9 cellular contexts compared by ENCODE assay signal in the genomic region with DNA sequence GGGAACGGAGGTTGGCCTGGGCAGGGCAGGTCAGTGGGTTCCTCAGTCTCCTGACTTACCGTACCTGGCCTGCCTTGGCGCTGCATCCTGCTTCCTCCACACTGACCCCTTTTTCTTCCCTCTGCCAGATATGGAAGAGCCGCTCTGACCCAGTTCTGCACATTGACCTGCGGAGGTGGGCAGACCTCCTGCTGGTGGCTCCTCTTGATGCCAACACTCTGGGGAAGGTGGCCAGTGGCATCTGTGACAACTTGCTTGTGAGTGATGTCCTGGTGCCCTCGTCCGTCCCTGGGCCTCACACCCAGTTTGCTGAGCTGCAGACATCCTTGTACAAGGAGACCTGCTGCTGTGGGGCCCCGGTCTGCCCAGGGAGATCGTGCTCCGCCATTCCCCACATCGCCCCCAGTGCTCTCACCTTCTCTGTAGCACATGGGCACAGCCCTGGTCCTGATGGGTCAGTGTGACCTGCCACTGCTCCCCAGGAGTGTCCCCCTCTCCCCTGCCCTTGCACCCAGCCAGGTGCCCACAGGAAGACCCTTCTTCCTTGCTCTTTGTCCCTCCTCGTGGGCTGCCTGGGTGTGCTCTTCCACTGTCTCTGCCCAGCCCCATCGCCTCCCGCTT. TPM values are rescaled to one million over a fixed set of nuclear protein-coding genes. Genes with fewer than 3 reads are reported as not detected.
DNase-seq lines count a peak whose midpoint lies in the region; ATAC-seq and TF ChIP-seq lines count a peak whose summit lies in the region.
"Had no signal": no experiment of that assay in that cellular context is flagged by ENCODE, and none has a peak within 500 bp of the region (broad histone marks: within the 10 kb centered on the region; RNA-seq: fewer than 3 reads in every experiment).

No MANE protein-coding gene starts in this region.

- H3K27ac Mint-ChIP-seq in Calu3 (ENCODE audit: unreplicated experiment): peak overlapping the region; percentile 94

- H3K27me3 Mint-ChIP-seq in Calu3 (ENCODE audit: unreplicated experiment): no peaks in the 10 kb centered on the region

- peaks cover 40% of the 10 kb centered on the region for H3K36me3 Mint-ChIP-seq in Calu3 (ENCODE audit: insufficient read depth, unreplicated experiment)

- H3K4me3 ChIP-seq in SJSA1 (no peak overlapping the region), right cardiac atrium (ENCODE audit: low read length) (no peak overlapping the region), gastrocnemius medialis (peak overlapping the region in 2 of 4 donors; percentile 20 to 28)

- H3K27ac ChIP-seq in SJSA1: peak overlapping the region; percentile 90
- H3K27ac ChIP-seq in right cardiac atrium (ENCODE audit: low read length): peak overlapping the region; percentile 95
- peak overlapping the region; percentile 71 to 80 (median 78) for H3K27ac ChIP-seq in gastrocnemius medialis

- H3K27me3 ChIP-seq in SJSA1 (replicated peaks): no peaks in the 10 kb centered on the region
- no peaks in the 10 kb centered on the region for H3K27me3 ChIP-seq in right cardiac atrium (ENCODE audit: control insufficient read depth, insufficient read depth)
- H3K27me3 ChIP-seq in gastrocnemius medialis: no peaks in the 10 kb centered on the region

- H3K9me3 Mint-ChIP-seq in Calu3 (ENCODE audit: low read depth, unreplicated experiment): no peaks in the 10 kb centered on the region

- intact Hi-C loops in Calu3 (cut with micrococcal nuclease; ENCODE audit: unreplicated experiment) (no loop called here), right cardiac atrium (cut with DNase I) (loop anchor here in 1 of 4 donors (5.0 kb wide), 1 partner anchor 158 kb away; a partner anchor contains a TSS), gastrocnemius medialis (cut with DNase I; ENCODE audit: low total_unique reads) (no loop called here), posterior vena cava (cut with DNase I) (loop anchor here in 1 of 2 donors (2.0 kb wide), 1 partner anchor 158 kb away; no protein-coding TSS in a partner anchor)

- H3K9me3 ChIP-seq in SJSA1 (replicated peaks) (no peaks in the 10 kb centered on the region), right cardiac atrium (ENCODE audit: control insufficient read depth, low read length) (no peaks in the 10 kb centered on the region), gastrocnemius medialis (no peaks in the 10 kb centered on the region)

- peaks cover 74% of the 10 kb centered on the region for H3K4me1 Mint-ChIP-seq in Calu3 (ENCODE audit: low read depth, unreplicated experiment)

- no peak for TF ChIP-seq POLR2A in gastrocnemius medialis (IDR thresholded peaks at IDR 0.05)

- BruUV-seq in Calu3 (replicated peaks; lab: Mats Ljungman, UMichigan): no TSS peak

- WGBS in right cardiac atrium: 75% methylated on average over 14 of the region's 14 CpGs

- no peak for ATAC-seq in right cardiac atrium
- no peak for ATAC-seq in gastrocnemius medialis
- no peak for ATAC-seq in esophagus mucosa

- DNase-seq in Calu3 (no peak), SJSA1 (ENCODE audit: low read depth in 1 of 2, low spot score in 2 of 2) (no peak), right cardiac atrium (peak in 1 of 3 donors; percentile 63), gastrocnemius medialis (no peak), GM13977 (ENCODE audit: low spot score) (no peak), posterior vena cava (ENCODE audit: low spot score) (no peak)
- no peak for DNase-seq in activated effector memory CD4-positive, alpha-beta T cell treated with Interleukin-2 at 50 U/mL for 16 hours
- DNase-seq: activated CD4-positive, alpha-beta T cell treated with anti-CD3 and anti-CD28 coated beads, Interleukin-2, amount 50 U/mL, for 1 hour had no signal

- no peak for TF ChIP-seq CTCF in Calu3 (IDR thresholded peaks at IDR 0.05; ENCODE audit: unreplicated experiment)
- no peak for TF ChIP-seq CTCF in gastrocnemius medialis (IDR thresholded peaks at IDR 0.05 in 4 of 5, conservative IDR thresholded peaks at IDR 0.05 in 1 of 5)
- TF ChIP-seq CTCF in GM13977 (IDR thresholded peaks at IDR 0.05; ENCODE audit: extremely low read depth, insufficient read depth, missing control alignments): no peak

- H3K4me1 ChIP-seq in SJSA1 (replicated peaks): peaks cover 61% of the 10 kb centered on the region
- peaks cover 41% of the 10 kb centered on the region for H3K4me1 ChIP-seq in right cardiac atrium (ENCODE audit: control insufficient read depth, insufficient read depth, low read length)
- peaks cover 64 to 68% of the 10 kb centered on the region in 2 donors for H3K4me1 ChIP-seq in gastrocnemius medialis

- H3K36me3 ChIP-seq in SJSA1: peaks cover 17% of the 10 kb centered on the region
- no peaks in the 10 kb centered on the region for H3K36me3 ChIP-seq in gastrocnemius medialis

- in situ Hi-C loops in gastrocnemius medialis (cut with MboI; ENCODE audit: low sequenced_read_pairs in 4 of 4): no loop called here
- in situ Hi-C loops in GM13977 (cut with MboI; ENCODE audit: low pct_unique_long_range_greater_than_20kb, low sequenced_read_pairs, unreplicated experiment): no loop called here

- CTCF ChIA-PET in Calu3 (lab: Charles Lee): interaction anchor here (0.7 to 3.0 kb wide), 18 partner anchors 9 to 178 kb away, joined by 3 to 119 read pairs (median 14); a partner anchor contains a TSS

- H3K4me3 Mint-ChIP-seq in Calu3 (ENCODE audit: low read depth, unreplicated experiment): peak overlapping the region; percentile 13

RNA-seq across cellular contexts. Expression of a gene that starts 21.0 kb away (rescaled TPM):
- total RNA-seq in Calu3 (2022): 23.4 and 24.4 TPM in 2 replicates
- total RNA-seq in SJSA1 (2014; rRNA removed; shearing (Covaris generic)): 12.9 and 25.0 TPM in 2 replicates
- total RNA-seq in right cardiac atrium: 1 to 10 TPM; 4.7 to 6.3 (median 5.2) TPM
- polyA plus RNA-seq in right cardiac atrium: 12.6 TPM
- total RNA-seq in gastrocnemius medialis: 10 to 100 TPM in 2 of 4 donors, 1 to 10 TPM in 2; 5.5 to 20.2 (median 11.9) TPM
- 13.6 TPM for total RNA-seq in esophagus mucosa
- 10 to 100 TPM in 1 of 2 donors, 1 to 10 TPM in 1; 9.2 to 11.0 TPM for total RNA-seq in posterior vena cava

RNA-seq across cellular contexts. Expression of a gene that starts 49.0 kb away (rescaled TPM):
- total RNA-seq in Calu3 (2022) (10.7 and 13.6 TPM in 2 replicates), right cardiac atrium (10 to 100 TPM in 1 of 4 donors, 1 to 10 TPM in 3; 4.5 to 10.2 (median 7.4) TPM), gastrocnemius medialis (under 1 TPM in 1 of 4 donors, not detected in 3; 0.47 TPM), esophagus mucosa (0.84 TPM), posterior vena cava (1 to 10 TPM; 2.4 to 2.9 TPM)
- total RNA-seq in SJSA1 (2014; rRNA removed; shearing (Covaris generic)): 0.09 and 0.29 TPM in 2 replicates
- polyA plus RNA-seq in right cardiac atrium: 4.7 TPM
